Comparison of ENCODE assay signal across 15 cellular contexts in the genomic region with DNA sequence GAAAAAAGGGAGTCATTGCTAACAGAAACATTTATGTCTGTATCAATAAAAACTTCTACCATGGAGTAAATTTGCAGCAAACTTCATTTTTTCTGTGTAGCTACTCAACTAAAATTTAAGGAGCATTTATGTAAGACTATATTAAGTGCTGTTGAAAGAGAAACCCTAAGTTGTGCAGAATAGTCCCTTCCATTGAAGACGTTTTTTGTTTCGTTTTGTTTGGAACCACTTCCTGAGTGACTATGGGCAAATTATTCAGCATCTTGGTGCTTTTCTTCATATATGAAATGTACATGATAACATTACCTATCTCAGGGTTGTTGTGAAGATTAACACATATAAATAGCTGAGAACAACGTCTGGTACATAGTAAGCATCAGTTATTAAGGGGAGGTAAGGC. TPM values are rescaled to one million over a fixed set of nuclear protein-coding genes. Genes with fewer than 3 reads are reported as not detected.
A peak's percentile ranks its signal among the peaks of the same experiment; 100 is the strongest.
DNase-seq lines count a peak whose midpoint lies in the region; ATAC-seq and TF ChIP-seq lines count a peak whose summit lies in the region.
"Had no signal": no experiment of that assay in that cellular context is flagged by ENCODE, and none has a peak within 500 bp of the region (broad histone marks: within the 10 kb centered on the region; RNA-seq: fewer than 3 reads in every experiment).

No MANE protein-coding gene starts in this region.

- H2BK12ac ChIP-seq in H9 (ENCODE audit: insufficient read length, low read depth, low read length), result no peak overlapping the region

- DNase-seq in T-helper 17 cell (no peak), NCI-H2196 treated with DMSO at 0.1 percent for 48 hours (lab: John Stamatoyannopoulos, UW; ENCODE audit: unreplicated experiment) (no peak), nucleus accumbens (lab: John Stamatoyannopoulos, UW) (no peak), left ventricle myocardium inferior (no peak), H9 (no peak)
- DNase-seq: Calu3, left colon, NCI-H345, SJCRH30, upper lobe of left lung had no signal

- no peak overlapping the region for H2BK5ac ChIP-seq in H9 (ENCODE audit: insufficient read length, low read length)

- no peaks in the 10 kb centered on the region for H3K79me2 ChIP-seq in H9 (ENCODE audit: insufficient read depth, low read length)

- H3K27ac ChIP-seq in left ventricle myocardium inferior (replicated peaks), result no peak overlapping the region
- no peak overlapping the region for H3K27ac ChIP-seq in H9 (ENCODE audit: insufficient read length, low read depth, low read length)
- H3K27ac ChIP-seq: parathyroid adenoma, SJCRH30, upper lobe of left lung had no signal

- no peak overlapping the region for H3K4ac ChIP-seq in H9 (ENCODE audit: low read depth, low read length)

- H3K9ac ChIP-seq in H9 (ENCODE audit: extremely low read depth, insufficient read length, low read length), result no peak overlapping the region
- H3K9ac ChIP-seq: parathyroid adenoma had no signal

- no peak overlapping the region for H3K4me3 ChIP-seq in left ventricle myocardium inferior
- H3K4me3 ChIP-seq: K562, SJCRH30, upper lobe of left lung had no signal

- peaks cover 24% of the 10 kb centered on the region for H3K36me3 ChIP-seq in left ventricle myocardium inferior

- H3K4me1 ChIP-seq in left ventricle myocardium inferior, result peaks cover 18% of the 10 kb centered on the region
- H3K4me1 ChIP-seq in H9 (ENCODE audit: insufficient read depth, low read length), result no peaks in the 10 kb centered on the region
- H3K4me1 ChIP-seq: parathyroid adenoma had no signal

- H3K79me1 ChIP-seq in H9 (ENCODE audit: insufficient read depth, low read depth, low read length, poor library complexity, severe bottlenecking), result peaks cover 2% of the 10 kb centered on the region

- H3K27me3 Mint-ChIP-seq in T-helper 17 cell (no peaks in the 10 kb centered on the region), H9 (ENCODE audit: low read depth) (no peaks in the 10 kb centered on the region; the same call in 1 of the 2 replicates)

- H3K23ac ChIP-seq in H9 (ENCODE audit: insufficient read length, low read depth, low read length), result no peak overlapping the region

- H4K5ac ChIP-seq in H9 (ENCODE audit: insufficient read length, low read depth, low read length), result no peak overlapping the region

- no peak overlapping the region for H2AFZ ChIP-seq in H9 (ENCODE audit: low read length)
- H2AFZ ChIP-seq: parathyroid adenoma had no signal

- H3T11ph ChIP-seq in H9 (ENCODE audit: low read length), result no peak overlapping the region

- H2BK120ac ChIP-seq in H9 (ENCODE audit: low read depth, low read length, poor library complexity, severe bottlenecking), result no peak overlapping the region

- H3K36me3 Mint-ChIP-seq in T-helper 17 cell (ENCODE audit: low read depth) (peaks cover 2% of the 10 kb centered on the region), H9 (ENCODE audit: insufficient read depth in 1 of 3, low read depth in 3 of 3) (peaks cover 36 to 40% (median 38%) of the 10 kb centered on the region in 3 experiments)

- no peak overlapping the region for H2BK20ac ChIP-seq in H9 (ENCODE audit: low read depth, low read length, poor library complexity, severe bottlenecking)

- no peak overlapping the region for H2BK15ac ChIP-seq in H9 (ENCODE audit: low read depth, low read length)

- no peak overlapping the region for H3K4me2 ChIP-seq in H9 (ENCODE audit: insufficient read depth, insufficient read length, low read length)

- no peak overlapping the region for H4K8ac ChIP-seq in H9 (replicated peaks; ENCODE audit: insufficient read length, low read depth, low read length)

- no peak overlapping the region for H3K14ac ChIP-seq in H9 (ENCODE audit: insufficient read depth, low read length)

- no peak for TF ChIP-seq CTCF in left ventricle myocardium inferior (IDR thresholded peaks at IDR 0.05; ENCODE audit: borderline replicate concordance)
- no peak for TF ChIP-seq CTCF in H9 (conservative IDR thresholded peaks at IDR 0.05)

- peaks cover 2 to 7% of the 10 kb centered on the region in 2 experiments; a peak in 4 of 5 replicates for H3K9me3 Mint-ChIP-seq in H9

- no peak overlapping the region for H3K56ac ChIP-seq in H9 (ENCODE audit: insufficient read length, low read depth, low read length)

- H3K9me3 ChIP-seq in T-helper 17 cell (ENCODE audit: control insufficient read depth, low read length, poor library complexity, severe bottlenecking), result no peaks in the 10 kb centered on the region
- H3K9me3 ChIP-seq in left ventricle myocardium inferior (replicated peaks), result peaks cover 7% of the 10 kb centered on the region
- no peaks in the 10 kb centered on the region for H3K9me3 ChIP-seq in H9 (ENCODE audit: control insufficient read depth, low read depth, low read length)
- H3K9me3 ChIP-seq: upper lobe of left lung had no signal

- no peak overlapping the region for H3K4me3 Mint-ChIP-seq in T-helper 17 cell
- H3K4me3 Mint-ChIP-seq in H9, result no peak overlapping the region

- no peak overlapping the region for H4K91ac ChIP-seq in H9 (ENCODE audit: insufficient read length, low read depth, low read length)

- H2AK5ac ChIP-seq in H9 (ENCODE audit: insufficient read length, low read length), result no peak overlapping the region

- H3K27me3 ChIP-seq in left ventricle myocardium inferior (ENCODE audit: low read depth) (no peaks in the 10 kb centered on the region), H9 (ENCODE audit: insufficient read depth, low read length) (no peaks in the 10 kb centered on the region)
- H3K27me3 ChIP-seq: SJCRH30, upper lobe of left lung had no signal

- no peaks in the 10 kb centered on the region for H3K23me2 ChIP-seq in H9 (ENCODE audit: insufficient read length, low read depth, low read length, poor library complexity, severe bottlenecking)

- intact Hi-C loops in left ventricle myocardium inferior (cut with micrococcal nuclease), result no loop called here

- H3K18ac ChIP-seq in H9 (ENCODE audit: insufficient read length, low read depth, low read length), result no peak overlapping the region

- no peaks in the 10 kb centered on the region for H4K20me1 ChIP-seq in H9 (ENCODE audit: control insufficient read depth, insufficient read depth, insufficient read length)

- H3K27ac Mint-ChIP-seq in T-helper 17 cell (no peak overlapping the region), H9 (no peak overlapping the region)

- peak; percentile 69 for ATAC-seq in GM18517 (IDR thresholded peaks at IDR 0.05; ENCODE audit: unreplicated experiment)
- ATAC-seq in GM19467 (IDR thresholded peaks at IDR 0.05; ENCODE audit: unreplicated experiment), result peak; percentile 62
- peak; percentile 77 for ATAC-seq in HG02973 (IDR thresholded peaks at IDR 0.05; ENCODE audit: unreplicated experiment)
- peak; percentile 33 for ATAC-seq in T-helper 17 cell
- ATAC-seq: K562, left colon had no signal

- no CpG with 5 or more reads among the region's 3 CpGs for WGBS in H9 (ENCODE audit: extremely low coverage, insufficient read length, low lambda C conversion rate)

- H3K4me1 Mint-ChIP-seq in T-helper 17 cell (peaks cover 10% of the 10 kb centered on the region), H9 (no peaks in the 10 kb centered on the region)

RNA-seq across cellular contexts. Expression of a gene that starts 24.3 kb away (rescaled TPM):
- 10 to 100 TPM; 15.2 to 24.9 TPM for total RNA-seq in T-helper 17 cell
- total RNA-seq in left ventricle myocardium inferior, result 51.0 TPM
- total RNA-seq in H9 (2021), result 75.6 and 79.9 TPM in 2 replicates
